ENCODE assay signal across 36 cellular contexts in the genomic region with DNA sequence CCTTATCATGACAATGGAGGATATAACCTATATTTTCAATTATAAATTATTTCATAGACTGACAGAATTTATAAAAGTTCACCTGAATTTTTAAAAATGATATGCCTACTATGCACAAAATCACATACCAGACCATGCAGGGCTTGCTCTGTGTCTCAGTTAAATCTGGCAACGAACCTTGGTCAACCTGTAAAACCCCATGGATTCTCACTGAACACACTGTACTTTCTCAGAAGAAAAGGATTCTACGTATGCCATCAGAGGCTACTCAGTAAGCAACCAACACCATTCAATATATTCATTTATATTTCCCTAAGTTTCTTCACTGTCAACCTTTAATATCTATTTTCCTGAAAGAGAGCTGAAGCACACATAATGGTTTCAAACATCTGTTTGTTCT. TPM values are rescaled to one million over a fixed set of nuclear protein-coding genes. Genes with fewer than 3 reads are reported as not detected.
"Had no signal": no experiment of that assay in that cellular context is flagged by ENCODE, and none has a peak within 500 bp of the region (broad histone marks: within the 10 kb centered on the region; RNA-seq: fewer than 3 reads in every experiment).

No MANE protein-coding gene starts in this region.

- H3K4me1 ChIP-seq: adrenal gland, ascending aorta, body of pancreas, breast epithelium had no signal

- H3K4me1 Mint-ChIP-seq: activated naive CD4-positive, alpha-beta T cell treated with anti-CD3 and anti-CD28 coated beads, Interleukin-2, amount 10 ng/mL, durations not matched to agents 7 days and 5 days; activated naive CD4-positive, alpha-beta T cell treated with anti-CD3 and anti-CD28 coated beads, Interleukin-2, amount 50 U/mL, for 24 hours; activated naive CD8-positive, alpha-beta T cell treated with anti-CD3 and anti-CD28 coated beads, Interleukin-2, amount 10 ng/mL, durations not matched to agents 7 days and 5 days; activated naive CD8-positive, alpha-beta T cell treated with anti-CD3 and anti-CD28 coated beads, Interleukin-2, amount 50 U/mL, for 24 hours; activated T-helper 17 cell treated with anti-CD3 and anti-CD28 coated beads, Interleukin-2, amount 50 U/mL, for 72 hours; central memory CD8-positive, alpha-beta T cell had no signal

- H3K4me3 Mint-ChIP-seq: activated naive CD4-positive, alpha-beta T cell treated with anti-CD3 and anti-CD28 coated beads for 36 hours; activated naive CD4-positive, alpha-beta T cell treated with anti-CD3 and anti-CD28 coated beads, Interleukin-2, amount 10 ng/mL, durations not matched to agents 7 days and 5 days; activated naive CD4-positive, alpha-beta T cell treated with anti-CD3 and anti-CD28 coated beads, Interleukin-2, amount 50 U/mL, for 24 hours; activated naive CD8-positive, alpha-beta T cell; activated naive CD8-positive, alpha-beta T cell treated with anti-CD3 and anti-CD28 coated beads, Interleukin-2, amount 10 ng/mL, durations not matched to agents 7 days and 5 days; activated naive CD8-positive, alpha-beta T cell treated with anti-CD3 and anti-CD28 coated beads, Interleukin-2, amount 50 U/mL, for 24 hours; activated T-cell treated with anti-CD3 and anti-CD28 coated beads, Interleukin-2, amount 50 U/mL, for 24 hours; activated T-cell treated with anti-CD3 and anti-CD28 coated beads, Interleukin-2, amount 50 U/mL, for 4 hours; activated T-cell treated with anti-CD3 and anti-CD28 coated beads, Interleukin-2, amount 50 U/mL, for 72 hours; activated T-helper 1 cell treated with anti-CD3 and anti-CD28 coated beads, Interleukin-12 subunit alpha, Interleukin-12 subunit beta, Interleukin-2, Interleukin-4 antibody, amounts not matched to agents 30 ng/mL and 10 ng/mL and 1 ng/mL, durations not matched to agents 14 hours and 24 hours and 36 hours; activated T-helper 17 cell treated with anti-CD3 and anti-CD28 coated beads, Interleukin-2, amount 50 U/mL, for 72 hours; brain; central memory CD8-positive, alpha-beta T cell had no signal

- H3K36me3 ChIP-seq: adrenal gland, ascending aorta, brain microvascular endothelial cell, breast epithelium, cardiac muscle cell had no signal

- H3K27ac Mint-ChIP-seq: activated naive CD4-positive, alpha-beta T cell treated with anti-CD3 and anti-CD28 coated beads for 36 hours; activated naive CD4-positive, alpha-beta T cell treated with anti-CD3 and anti-CD28 coated beads, Interleukin-2, amount 10 ng/mL, durations not matched to agents 7 days and 5 days; activated naive CD4-positive, alpha-beta T cell treated with anti-CD3 and anti-CD28 coated beads, Interleukin-2, amount 50 U/mL, for 24 hours; activated naive CD4-positive, alpha-beta T cell treated with anti-CD3 and anti-CD28 coated beads, Interleukin-2, amount 50 U/mL, for 72 hours; activated naive CD8-positive, alpha-beta T cell; activated naive CD8-positive, alpha-beta T cell treated with anti-CD3 and anti-CD28 coated beads, Interleukin-2, amount 10 ng/mL, durations not matched to agents 7 days and 5 days; activated naive CD8-positive, alpha-beta T cell treated with anti-CD3 and anti-CD28 coated beads, Interleukin-2, amount 50 U/mL, for 24 hours; activated T-cell treated with anti-CD3 and anti-CD28 coated beads, Interleukin-2, amount 50 U/mL, for 24 hours; activated T-cell treated with anti-CD3 and anti-CD28 coated beads, Interleukin-2, amount 50 U/mL, for 72 hours; activated T-helper 1 cell treated with anti-CD3 and anti-CD28 coated beads, Interleukin-12 subunit alpha, Interleukin-12 subunit beta, Interleukin-2, Interleukin-4 antibody, amounts not matched to agents 30 ng/mL and 10 ng/mL and 1 ng/mL, durations not matched to agents 14 hours and 24 hours and 36 hours; activated T-helper 17 cell treated with anti-CD3 and anti-CD28 coated beads, Interleukin-2, amount 50 U/mL, for 72 hours; activated T-helper 2 cell treated with anti-CD3 and anti-CD28 coated beads, Interferon-gamma antibody, Interleukin-2, Interleukin-4, amounts not matched to agents 10 μg/mL and 5 μg/mL and 100 μg/mL, durations not matched to agents 14 hours and 24 hours and 36 hours; brain had no signal

- H3K9me3 ChIP-seq: adrenal gland, ascending aorta, body of pancreas, breast epithelium had no signal

- H3K27ac ChIP-seq: adrenal gland, ascending aorta, body of pancreas, brain microvascular endothelial cell, cardiac muscle cell had no signal

- H3K27me3 ChIP-seq: adrenal gland, ascending aorta, body of pancreas, brain microvascular endothelial cell, breast epithelium, cardiac muscle cell had no signal

- H3K36me3 Mint-ChIP-seq: activated naive CD4-positive, alpha-beta T cell treated with anti-CD3 and anti-CD28 coated beads, Interleukin-2, amount 10 ng/mL, durations not matched to agents 7 days and 5 days; activated naive CD4-positive, alpha-beta T cell treated with anti-CD3 and anti-CD28 coated beads, Interleukin-2, amount 50 U/mL, for 24 hours; activated naive CD4-positive, alpha-beta T cell treated with anti-CD3 and anti-CD28 coated beads, Interleukin-2, amount 50 U/mL, for 72 hours; activated naive CD8-positive, alpha-beta T cell; activated naive CD8-positive, alpha-beta T cell treated with anti-CD3 and anti-CD28 coated beads, Interleukin-2, amount 10 ng/mL, durations not matched to agents 7 days and 5 days; brain had no signal

- DNase-seq: activated effector memory CD4-positive, alpha-beta T cell treated with Interleukin-2 at 50 U/mL for 16 hours; activated gamma-delta T cell; activated gamma-delta T cell treated with Interleukin-2 at 50 U/mL for 16 hours; activated naive CD4-positive, alpha-beta T cell; activated naive CD4-positive, alpha-beta T cell treated with anti-CD3 and anti-CD28 coated beads for 36 hours; activated naive CD4-positive, alpha-beta T cell treated with anti-CD3 and anti-CD28 coated beads, Interleukin-2, amount 10 ng/mL, durations not matched to agents 7 days and 5 days; activated naive CD4-positive, alpha-beta T cell treated with anti-CD3 and anti-CD28 coated beads, Interleukin-2, amount 50 U/mL, for 16 hours; activated naive CD4-positive, alpha-beta T cell treated with Interleukin-2 at 50 U/mL for 16 hours; activated naive CD8-positive, alpha-beta T cell treated with anti-CD3 and anti-CD28 coated beads, Interleukin-2, amount 10 ng/mL, durations not matched to agents 7 days and 5 days; activated naive CD8-positive, alpha-beta T cell treated with anti-CD3 and anti-CD28 coated beads, Interleukin-2, amount 50 U/mL, for 24 hours; activated T-cell treated with anti-CD3 and anti-CD28 coated beads, Interleukin-2, amount 50 U/mL, for 1 hour; activated T-cell treated with anti-CD3 and anti-CD28 coated beads, Interleukin-2, amount 50 U/mL, for 24 hours; activated T-cell treated with anti-CD3 and anti-CD28 coated beads, Interleukin-2, amount 50 U/mL, for 4 hours; activated T-cell treated with anti-CD3 and anti-CD28 coated beads, Interleukin-2, amount 50 U/mL, for 48 hours; activated T-cell treated with anti-CD3 and anti-CD28 coated beads, Interleukin-2, amount 50 U/mL, for 72 hours; adrenal gland; amniotic stem cell; amygdala; anterior cingulate cortex; aorta; body of pancreas; brain microvascular endothelial cell; central memory CD4-positive, alpha-beta T cell; cerebellar nuclear complex had no signal

- H3K27me3 Mint-ChIP-seq: activated naive CD4-positive, alpha-beta T cell treated with anti-CD3 and anti-CD28 coated beads, Interleukin-2, amount 10 ng/mL, durations not matched to agents 7 days and 5 days; activated naive CD4-positive, alpha-beta T cell treated with anti-CD3 and anti-CD28 coated beads, Interleukin-2, amount 50 U/mL, for 24 hours; activated naive CD8-positive, alpha-beta T cell; activated naive CD8-positive, alpha-beta T cell treated with anti-CD3 and anti-CD28 coated beads, Interleukin-2, amount 10 ng/mL, durations not matched to agents 7 days and 5 days; activated naive CD8-positive, alpha-beta T cell treated with anti-CD3 and anti-CD28 coated beads, Interleukin-2, amount 50 U/mL, for 24 hours; activated T-cell treated with anti-CD3 and anti-CD28 coated beads, Interleukin-2, amount 50 U/mL, for 24 hours; activated T-helper 17 cell treated with anti-CD3 and anti-CD28 coated beads, Interleukin-2, amount 50 U/mL, for 72 hours; central memory CD8-positive, alpha-beta T cell had no signal

- H3K4me3 ChIP-seq: adrenal gland, ascending aorta, body of pancreas, breast epithelium, cardiac muscle cell had no signal

- H3K9me3 Mint-ChIP-seq: activated naive CD4-positive, alpha-beta T cell treated with anti-CD3 and anti-CD28 coated beads for 36 hours; activated naive CD4-positive, alpha-beta T cell treated with anti-CD3 and anti-CD28 coated beads, Interleukin-2, amount 10 ng/mL, durations not matched to agents 7 days and 5 days; activated naive CD4-positive, alpha-beta T cell treated with anti-CD3 and anti-CD28 coated beads, Interleukin-2, amount 50 U/mL, for 72 hours; activated naive CD8-positive, alpha-beta T cell treated with anti-CD3 and anti-CD28 coated beads, Interleukin-2, amount 10 ng/mL, durations not matched to agents 7 days and 5 days; activated naive CD8-positive, alpha-beta T cell treated with anti-CD3 and anti-CD28 coated beads, Interleukin-2, amount 50 U/mL, for 24 hours; activated T-helper 1 cell treated with anti-CD3 and anti-CD28 coated beads, Interleukin-12 subunit alpha, Interleukin-12 subunit beta, Interleukin-2, Interleukin-4 antibody, amounts not matched to agents 30 ng/mL and 10 ng/mL and 1 ng/mL, durations not matched to agents 14 hours and 24 hours and 36 hours; activated T-helper 17 cell treated with anti-CD3 and anti-CD28 coated beads, Interleukin-2, amount 50 U/mL, for 72 hours; activated T-helper 2 cell treated with anti-CD3 and anti-CD28 coated beads, Interferon-gamma antibody, Interleukin-2, Interleukin-4, amounts not matched to agents 10 μg/mL and 5 μg/mL and 100 μg/mL, durations not matched to agents 14 hours and 24 hours and 36 hours; brain had no signal

RNA-seq across cellular contexts. Expression of a gene that starts 52.4 kb away (rescaled TPM):
- total RNA-seq: activated naive CD4-positive, alpha-beta T cell treated with anti-CD3 and anti-CD28 coated beads for 36 hours; activated naive CD4-positive, alpha-beta T cell treated with anti-CD3 and anti-CD28 coated beads, Interleukin-2, amount 50 U/mL, for 72 hours; activated naive CD8-positive, alpha-beta T cell treated with anti-CD3 and anti-CD28 coated beads, Interleukin-2, amount 10 ng/mL, durations not matched to agents 7 days and 5 days; activated T-cell treated with anti-CD3 and anti-CD28 coated beads, Interleukin-2, amount 50 U/mL, for 4 hours; activated T-cell treated with anti-CD3 and anti-CD28 coated beads, Interleukin-2, amount 50 U/mL, for 72 hours; activated T-helper 1 cell treated with anti-CD3 and anti-CD28 coated beads, Interleukin-12 subunit alpha, Interleukin-12 subunit beta, Interleukin-2, Interleukin-4 antibody, amounts not matched to agents 30 ng/mL and 10 ng/mL and 1 ng/mL, durations not matched to agents 14 hours and 24 hours and 36 hours; activated T-helper 17 cell treated with anti-CD3 and anti-CD28 coated beads, Interleukin-2, amount 50 U/mL, for 72 hours; chondrocyte had no signal
